ENCODE assay signal across 24 cellular contexts in the genomic region with DNA sequence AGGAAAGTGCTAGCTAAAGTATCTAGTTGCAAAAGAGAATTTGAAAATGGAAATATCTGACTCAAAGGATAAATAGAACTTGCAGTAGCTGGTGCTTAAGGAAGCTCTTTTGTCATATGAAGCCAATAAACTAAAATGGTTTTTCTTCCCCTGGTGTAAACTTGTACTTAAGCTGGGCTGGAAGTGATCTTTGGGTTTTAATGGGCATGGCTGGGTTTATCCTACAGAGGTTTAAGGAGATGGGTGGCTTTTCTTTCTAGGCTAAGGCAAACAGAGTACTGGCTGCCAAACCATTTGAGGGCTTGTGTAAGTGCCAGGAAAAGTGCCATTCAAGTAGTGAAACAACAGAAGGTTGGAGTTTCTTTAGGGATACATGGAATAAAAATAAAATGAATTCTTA. TPM values are rescaled to one million over a fixed set of nuclear protein-coding genes. Genes with fewer than 3 reads are reported as not detected.
A peak's percentile ranks its signal among the peaks of the same experiment; 100 is the strongest.
DNase-seq lines count a peak whose midpoint lies in the region; ATAC-seq and TF ChIP-seq lines count a peak whose summit lies in the region.
"Had no signal": no experiment of that assay in that cellular context is flagged by ENCODE, and none has a peak within 500 bp of the region (broad histone marks: within the 10 kb centered on the region; RNA-seq: fewer than 3 reads in every experiment).

No MANE protein-coding gene starts in this region.

- no peaks in the 10 kb centered on the region for H3K27me3 ChIP-seq in ascending aorta
- no peaks in the 10 kb centered on the region for H3K27me3 ChIP-seq in mesendoderm (ENCODE audit: insufficient read depth, low read length, poor library complexity)
- H3K27me3 ChIP-seq in thyroid gland: no peaks in the 10 kb centered on the region
- H3K27me3 ChIP-seq: BE2C had no signal

- no peak overlapping the region for H3K56ac ChIP-seq in mesendoderm (ENCODE audit: low read length)

- H4K5ac ChIP-seq in mesendoderm (ENCODE audit: low read length): peak overlapping the region; percentile 52

- DNase-seq in NCI-H82 (lab: John Stamatoyannopoulos, UW) (peak; percentile 46), NCI-H82 treated with DMSO at 0.1 percent for 48 hours (lab: John Stamatoyannopoulos, UW; ENCODE audit: unreplicated experiment) (no peak), ascending aorta (ENCODE audit: low spot score in 2 of 2) (no peak), mesendoderm (no peak), thyroid gland (no peak), NCI-H510A (lab: John Stamatoyannopoulos, UW) (no peak)
- DNase-seq: 8988T; activated CD4-positive, CD25-positive, alpha-beta regulatory T cell; activated CD8-positive, alpha-beta T cell treated with anti-CD3 and anti-CD28 coated beads, Interleukin-2, amount 10 ng/mL, durations not matched to agents 7 days and 5 days; activated gamma-delta T cell treated with Interleukin-2 at 50 U/mL for 16 hours; activated T-cell treated with anti-CD3 and anti-CD28 coated beads, Interleukin-2, amount 50 U/mL, for 1 hour; BE2C; head of caudate nucleus; NCI-H1092 treated with DMSO at 0.1 percent for 48 hours; NCI-H1930; psoas muscle; small intestine; stimulated activated CD4-positive, alpha-beta T cell treated with anti-CD3 and anti-CD28 coated beads, Interleukin-2, amount 100 ng/mL, for 24 hours; T-helper 9 cell had no signal

- no peaks in the 10 kb centered on the region for H3K36me3 ChIP-seq in ascending aorta
- no peaks in the 10 kb centered on the region for H3K36me3 ChIP-seq in mesendoderm (ENCODE audit: control insufficient read depth, insufficient read depth, low read length)
- H3K36me3 ChIP-seq in urinary bladder (ENCODE audit: insufficient read depth): no peaks in the 10 kb centered on the region
- no peaks in the 10 kb centered on the region for H3K36me3 ChIP-seq in thyroid gland
- H3K36me3 ChIP-seq: BE2C had no signal

- no peak overlapping the region for H3K4ac ChIP-seq in mesendoderm (ENCODE audit: low read depth, low read length)

- peaks cover 0 to 44% of the 10 kb centered on the region in 2 donors for H3K4me1 ChIP-seq in ascending aorta
- H3K4me1 ChIP-seq in mesendoderm (ENCODE audit: control insufficient read depth, low read depth, low read length): no peaks in the 10 kb centered on the region
- peaks cover 2% of the 10 kb centered on the region for H3K4me1 ChIP-seq in urinary bladder (ENCODE audit: insufficient read depth)
- peaks cover 29 to 49% of the 10 kb centered on the region in 2 donors for H3K4me1 ChIP-seq in thyroid gland
- H3K4me1 ChIP-seq: BE2C had no signal

- no peak overlapping the region for H3K4me3 ChIP-seq in ascending aorta
- no peak overlapping the region for H3K4me3 ChIP-seq in mesendoderm (ENCODE audit: low read length)
- H3K4me3 ChIP-seq in urinary bladder (ENCODE audit: low read depth, low read length): no peak overlapping the region
- no peak overlapping the region for H3K4me3 ChIP-seq in thyroid gland (replicated peaks in 1 of 3)
- H3K4me3 ChIP-seq: psoas muscle had no signal

- no peak overlapping the region for H3K4me2 ChIP-seq in mesendoderm (ENCODE audit: low read length)

- H3K18ac ChIP-seq in mesendoderm (ENCODE audit: low read length): peak overlapping the region; percentile 51

- no peak for TF ChIP-seq POLR2A in thyroid gland (IDR thresholded peaks at IDR 0.05)

- intact Hi-C loops in ascending aorta (cut with DNase I): no loop called here
- intact Hi-C loops in thyroid gland (cut with DNase I): no loop called here

- ATAC-seq in HG02884 (IDR thresholded peaks at IDR 0.05; ENCODE audit: unreplicated experiment): no peak
- ATAC-seq: activated CD8-positive, alpha-beta T cell treated with anti-CD3 and anti-CD28 coated beads, Interleukin-2, amount 10 ng/mL, durations not matched to agents 7 days and 5 days; SK-N-SH treated with all-trans-retinoic acid at 6 μM for 48 hours; stimulated activated effector memory CD8-positive, alpha-beta T cell treated with anti-CD3 and anti-CD28 coated beads, Interleukin-12 subunit alpha, Interleukin-12 subunit beta, amount 100 ng/mL, for 72 hours had no signal

- no peaks in the 10 kb centered on the region for H3K9me3 ChIP-seq in ascending aorta
- no peaks in the 10 kb centered on the region for H3K9me3 ChIP-seq in thyroid gland
- H3K9me3 ChIP-seq: BE2C, psoas muscle had no signal

- H2AK5ac ChIP-seq in mesendoderm (ENCODE audit: low read length): no peak overlapping the region

- H4K8ac ChIP-seq in mesendoderm (ENCODE audit: low read depth, low read length): no peak overlapping the region

- H3K79me1 ChIP-seq in mesendoderm (ENCODE audit: low read length): peaks cover 4% of the 10 kb centered on the region

- H2BK5ac ChIP-seq in mesendoderm (ENCODE audit: low read length): no peak overlapping the region

- no peak overlapping the region for H3K9ac ChIP-seq in mesendoderm (ENCODE audit: low read length)

- H3K23ac ChIP-seq in mesendoderm (ENCODE audit: low read length): no peak overlapping the region

- H3K79me2 ChIP-seq in mesendoderm (ENCODE audit: control insufficient read depth, insufficient read depth, low read length): peaks cover 16% of the 10 kb centered on the region

- H3K27ac ChIP-seq in ascending aorta: peak overlapping the region; percentile 61 to 62
- H3K27ac ChIP-seq in mesendoderm (ENCODE audit: low read depth, low read length): no peak overlapping the region
- H3K27ac ChIP-seq in urinary bladder (ENCODE audit: low read depth): peak overlapping the region; percentile 16
- H3K27ac ChIP-seq in thyroid gland: no peak overlapping the region
- H3K27ac ChIP-seq: psoas muscle, RWPE1 had no signal

- no peak overlapping the region for H2BK15ac ChIP-seq in mesendoderm (replicated peaks; ENCODE audit: low read depth)

- H2BK120ac ChIP-seq in mesendoderm (ENCODE audit: low read depth, low read length): no peak overlapping the region

- TF ChIP-seq CTCF in ascending aorta (IDR thresholded peaks at IDR 0.05) (no peak), thyroid gland (IDR thresholded peaks at IDR 0.05) (no peak)

RNA-seq across cellular contexts. Expression of a gene that starts 12.1 kb away (rescaled TPM):
- total RNA-seq in ascending aorta: 16.8 TPM
- 0.04 TPM for polyA plus RNA-seq in mesendoderm (2013, experiment 1 of 2)
- polyA plus RNA-seq in mesendoderm (2013, experiment 2 of 2): not detected
- 0.85 TPM for total RNA-seq in urinary bladder
- 0.34 TPM for polyA plus RNA-seq in urinary bladder
- 1 to 10 TPM in 2 of 4 donors, under 1 TPM in 1, not detected in 1; 0.27 to 2.0 (median 1.4) TPM for total RNA-seq in thyroid gland
- total RNA-seq: activated CD8-positive, alpha-beta T cell treated with anti-CD3 and anti-CD28 coated beads, Interleukin-2, amount 10 ng/mL, durations not matched to agents 7 days and 5 days had no signal

RNA-seq across cellular contexts. Expression of a gene that starts 13.2 kb away (rescaled TPM):
- total RNA-seq in ascending aorta (82.8 TPM), urinary bladder (83.7 TPM), thyroid gland (100 to 1,000 TPM in 1 of 4 donors, 10 to 100 TPM in 3; 63.3 to 104 (median 91.1) TPM)
- 28.5 TPM for polyA plus RNA-seq in mesendoderm (2013, experiment 1 of 2)
- 29.1 TPM for polyA plus RNA-seq in mesendoderm (2013, experiment 2 of 2)
- 44.2 TPM for polyA plus RNA-seq in urinary bladder

Comparison
In these comparisons a context has a peak if more than half of its experiments do, and no peak if none do; other contexts are left out.
1. H3K27ac ChIP-seq: peak in ascending aorta (2 of 2) and urinary bladder (single experiment); none in mesendoderm (single experiment) and thyroid gland (0 of 3).